ENCODE assay signal across 15 cellular contexts in genomic region chr22:35307372-35307771, GRCh38. TPM values are rescaled to one million over a fixed set of nuclear protein-coding genes. Genes with fewer than 3 reads are reported as not detected.
A peak's percentile ranks its signal among the peaks of the same experiment; 100 is the strongest.
DNase-seq lines count a peak whose midpoint lies in the region; ATAC-seq and TF ChIP-seq lines count a peak whose summit lies in the region.
"Had no signal": no experiment of that assay in that cellular context is flagged by ENCODE, and none has a peak within 500 bp of the region (broad histone marks: within the 10 kb centered on the region; RNA-seq: fewer than 3 reads in every experiment).

No MANE protein-coding gene starts in this region.

- H3K4me3 Mint-ChIP-seq in CD4-positive, alpha-beta T cell: no peak overlapping the region
- no peak overlapping the region for H3K4me3 Mint-ChIP-seq in central memory CD8-positive, alpha-beta T cell

- peaks cover 94% of the 10 kb centered on the region for H3K79me2 ChIP-seq in osteoblast (ENCODE audit: insufficient read depth, low read length)

- H3K27ac ChIP-seq in BLaER1 (no peak overlapping the region), osteoblast (ENCODE audit: low read depth, low read length) (peak overlapping the region; percentile 70), left lung (peak overlapping the region in 1 of 2 donors; percentile 70)
- H3K27ac ChIP-seq in CD4-positive, alpha-beta T cell (ENCODE audit: low read depth, low read length): no peak overlapping the region
- H3K27ac ChIP-seq: thoracic aorta had no signal

- TF ChIP-seq CTCF in CD4-positive, alpha-beta T cell (IDR thresholded peaks at IDR 0.05): no peak
- TF ChIP-seq CTCF in osteoblast (IDR thresholded peaks at IDR 0.05; ENCODE audit: extremely low read depth, low read depth, low read length) (no peak), left lung (IDR thresholded peaks at IDR 0.05) (no peak)

- peaks cover 48% of the 10 kb centered on the region for H4K20me1 ChIP-seq in BLaER1
- no peaks in the 10 kb centered on the region for H4K20me1 ChIP-seq in osteoblast (ENCODE audit: insufficient read depth, low read length)

- peaks cover 87% of the 10 kb centered on the region for H3K4me1 ChIP-seq in BLaER1
- peaks cover 60% of the 10 kb centered on the region for H3K4me1 ChIP-seq in osteoblast (ENCODE audit: insufficient read depth, low read length)
- peaks cover 11 to 77% of the 10 kb centered on the region in 2 donors for H3K4me1 ChIP-seq in left lung

- H3K4me3 ChIP-seq in BLaER1: no peak overlapping the region
- H3K4me3 ChIP-seq in osteoblast (ENCODE audit: insufficient read depth, low read length): no peak overlapping the region
- H3K4me3 ChIP-seq in left lung: no peak overlapping the region
- H3K4me3 ChIP-seq: GM23248, thoracic aorta had no signal

- H3K27me3 Mint-ChIP-seq in CD4-positive, alpha-beta T cell: no peaks in the 10 kb centered on the region
- H3K27me3 Mint-ChIP-seq in central memory CD8-positive, alpha-beta T cell: no peaks in the 10 kb centered on the region
- H3K27me3 Mint-ChIP-seq: activated naive CD4-positive, alpha-beta T cell treated with anti-CD3 and anti-CD28 coated beads, Interleukin-2, amount 50 U/mL, for 24 hours had no signal

- no peaks in the 10 kb centered on the region; the same call in 1 of the 2 replicates for H3K36me3 ChIP-seq in BLaER1
- H3K36me3 ChIP-seq in osteoblast (ENCODE audit: insufficient read depth, low read length): peaks cover 20% of the 10 kb centered on the region
- H3K36me3 ChIP-seq in left lung: peaks cover 0 to 33% of the 10 kb centered on the region in 2 donors
- H3K36me3 ChIP-seq: thoracic aorta had no signal

- H3K4me1 Mint-ChIP-seq in CD4-positive, alpha-beta T cell (ENCODE audit: low read depth): peaks cover 91% of the 10 kb centered on the region
- peaks cover 61% of the 10 kb centered on the region for H3K4me1 Mint-ChIP-seq in central memory CD8-positive, alpha-beta T cell

- H3K9me3 ChIP-seq in BLaER1 (no peaks in the 10 kb centered on the region), osteoblast (ENCODE audit: low read depth, low read length) (no peaks in the 10 kb centered on the region), left lung (no peaks in the 10 kb centered on the region)
- H3K9me3 ChIP-seq in CD4-positive, alpha-beta T cell (ENCODE audit: control insufficient read depth, low read length): no peaks in the 10 kb centered on the region
- H3K9me3 ChIP-seq: thoracic aorta had no signal

- CTCF ChIA-PET in CD4-positive, alpha-beta T cell (lab: Charles Lee): interaction anchor here (0.9 to 1.5 kb wide), 3 partner anchors 17 to 872 kb away, joined by 3 to 5 read pairs (median 3); no protein-coding TSS in a partner anchor

- H3K27ac Mint-ChIP-seq in CD4-positive, alpha-beta T cell: peak overlapping the region; percentile 77
- peak overlapping the region; percentile 90 for H3K27ac Mint-ChIP-seq in central memory CD8-positive, alpha-beta T cell (ENCODE audit: low read depth)
- H3K27ac Mint-ChIP-seq: activated naive CD4-positive, alpha-beta T cell treated with anti-CD3 and anti-CD28 coated beads, Interleukin-2, amount 50 U/mL, for 24 hours had no signal

- no peak overlapping the region for H2AFZ ChIP-seq in osteoblast (ENCODE audit: low read length)
- H2AFZ ChIP-seq: GM23248 had no signal

- peaks cover 16% of the 10 kb centered on the region for H3K36me3 Mint-ChIP-seq in CD4-positive, alpha-beta T cell (ENCODE audit: low read depth)
- peaks cover 17% of the 10 kb centered on the region for H3K36me3 Mint-ChIP-seq in central memory CD8-positive, alpha-beta T cell (ENCODE audit: insufficient read depth)

- ATAC-seq in CD4-positive, alpha-beta T cell (ENCODE audit: poor library complexity): no peak
- no peak for ATAC-seq in central memory CD8-positive, alpha-beta T cell (replicated peaks; ENCODE audit: extremely low read depth, poor library complexity, severe bottlenecking)
- ATAC-seq in HG03039 (IDR thresholded peaks at IDR 0.05; ENCODE audit: unreplicated experiment) (no peak), HG03460 (IDR thresholded peaks at IDR 0.05; ENCODE audit: unreplicated experiment) (no peak), left lung (no peak)

- POLR2A ChIA-PET in CD4-positive, alpha-beta T cell (lab: Charles Lee): interaction anchor here (0.6 to 4.3 kb wide), 4 partner anchors 8 to 50 kb away, joined by 3 to 34 read pairs (median 10); partner anchors contain the start of genes HMGXB4 and TOM1

- intact Hi-C loops in CD4-positive, alpha-beta T cell (cut with DNase I, micrococcal nuclease): loop anchor here in 1 of 2 experiments (10.0 kb wide), 1 partner anchor 1217 kb away; the partner anchor contains the start of gene EIF3D
- intact Hi-C loops in left lung (cut with DNase I): no loop called here

- H3K4me2 ChIP-seq in BLaER1 (peak overlapping the region; percentile 75), osteoblast (ENCODE audit: insufficient read depth, low read length) (no peak overlapping the region)

- H3K27me3 ChIP-seq in BLaER1 (no peaks in the 10 kb centered on the region), osteoblast (ENCODE audit: insufficient read depth, low read length) (no peaks in the 10 kb centered on the region), left lung (no peaks in the 10 kb centered on the region)
- H3K27me3 ChIP-seq in CD4-positive, alpha-beta T cell (ENCODE audit: control insufficient read depth, insufficient read depth, low read length): no peaks in the 10 kb centered on the region

- no peak for DNase-seq in CD4-positive, alpha-beta T cell
- DNase-seq in central memory CD8-positive, alpha-beta T cell (ENCODE audit: low spot score in 2 of 2): no peak
- DNase-seq in osteoblast (ENCODE audit: insufficient read length, low spot score, missing footprints): no peak
- DNase-seq in left lung: no peak
- DNase-seq: activated T-cell treated with anti-CD3 and anti-CD28 coated beads for 4 hours; GM23248; mammary epithelial cell; NCI-H1092 treated with DMSO at 0.1 percent for 48 hours; NCI-H524 treated with DMSO at 0.1 percent for 48 hours; stimulated activated CD4-positive, alpha-beta T cell treated with anti-CD3 and anti-CD28 coated beads, Interleukin-12 subunit alpha, Interleukin-12 subunit beta, amount 100 ng/mL, for 4 hours had no signal

- H3K9ac ChIP-seq in BLaER1: no peak overlapping the region

- H3K9me3 Mint-ChIP-seq in CD4-positive, alpha-beta T cell: no peaks in the 10 kb centered on the region
- no peaks in the 10 kb centered on the region for H3K9me3 Mint-ChIP-seq in central memory CD8-positive, alpha-beta T cell
- H3K9me3 Mint-ChIP-seq: activated naive CD4-positive, alpha-beta T cell treated with anti-CD3 and anti-CD28 coated beads, Interleukin-2, amount 50 U/mL, for 24 hours had no signal

RNA-seq across cellular contexts. Expression of gene TOM1, which starts 7.7 kb away (rescaled TPM):
- total RNA-seq in CD4-positive, alpha-beta T cell: 100 to 1,000 TPM; 211 to 219 TPM
- total RNA-seq in osteoblast (118 and 131 TPM in 2 replicates), left lung (10 to 100 TPM; 68.0 to 81.3 TPM)

RNA-seq across cellular contexts. Expression of gene HMGXB4, which starts 50.1 kb away (rescaled TPM):
- 10 to 100 TPM; 41.4 to 44.1 TPM for total RNA-seq in CD4-positive, alpha-beta T cell
- total RNA-seq in osteoblast: 19.2 and 20.9 TPM in 2 replicates
- total RNA-seq in left lung: 10 to 100 TPM; 19.2 to 19.8 TPM
